31 cellular contexts compared by ENCODE assay signal in the genomic region with DNA sequence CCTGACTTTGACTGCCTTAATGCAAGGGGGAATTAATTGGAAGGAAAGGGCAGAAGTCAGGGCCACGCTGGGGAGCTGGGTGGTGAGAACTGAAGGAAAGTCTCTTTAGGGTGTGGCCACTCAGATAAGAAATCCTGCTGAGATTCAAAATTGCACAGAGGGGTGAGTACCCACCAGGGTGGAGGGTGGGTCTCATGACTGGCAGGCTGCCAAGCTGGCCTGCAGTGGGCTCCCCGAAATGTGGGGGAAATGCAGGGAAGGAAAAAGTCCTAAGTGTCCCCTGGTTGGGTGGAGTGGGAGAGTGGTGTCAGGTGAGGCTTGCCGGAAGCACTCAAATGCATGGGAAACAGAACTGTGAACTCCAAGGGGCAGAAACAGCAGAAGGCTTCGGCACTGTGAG. TPM values are rescaled to one million over a fixed set of nuclear protein-coding genes. Genes with fewer than 3 reads are reported as not detected.
"Had no signal": no experiment of that assay in that cellular context is flagged by ENCODE, and none has a peak within 500 bp of the region (broad histone marks: within the 10 kb centered on the region; RNA-seq: fewer than 3 reads in every experiment).

No MANE protein-coding gene starts in this region.

- H3K36me3 ChIP-seq: esophagus muscularis mucosa, gastroesophageal sphincter, heart left ventricle, lower lobe of right lung, neutrophil, prostate gland, right atrium auricular region, stomach, tibial artery had no signal

- H3K9me3 ChIP-seq: esophagus muscularis mucosa, gastroesophageal sphincter, heart left ventricle, lower lobe of right lung, neutrophil, prostate gland, right atrium auricular region, stomach, tibial artery had no signal

- H3K27ac ChIP-seq: coronary artery, esophagus muscularis mucosa, foreskin keratinocyte, gastroesophageal sphincter, heart left ventricle, hepatocyte, lower lobe of right lung, neutrophil, prostate gland, right atrium auricular region, stomach, tibial artery had no signal

- DNase-seq: dermis blood vessel endothelial cell; effector memory CD4-positive, alpha-beta T cell; foreskin keratinocyte; kidney glomerular epithelial cell; lower lobe of right lung; natural killer cell; stimulated activated CD4-positive, alpha-beta T cell treated with anti-CD3 and anti-CD28 coated beads, Interleukin-2, amount 100 ng/mL, for 24 hours; stimulated activated CD4-positive, alpha-beta T cell treated with anti-CD3 and anti-CD28 coated beads, Interleukin-4, amount 100 ng/mL, for 24 hours; stimulated activated naive CD4-positive, alpha-beta T cell treated with Interleukin-2 at 50 U/mL for 16 hours; stomach; tibial artery had no signal

- H3K27ac Mint-ChIP-seq: natural killer cell; stimulated activated effector memory CD8-positive, alpha-beta T cell treated with anti-CD3 and anti-CD28 coated beads, Interleukin-12 subunit alpha, Interleukin-12 subunit beta, amount 100 ng/mL, for 72 hours; type B pancreatic cell had no signal

- H3K4me2 ChIP-seq: hepatocyte had no signal

- H3K27me3 ChIP-seq: right atrium auricular region had no signal

- H2AFZ ChIP-seq: hepatocyte had no signal

- H3K4me1 ChIP-seq: esophagus muscularis mucosa, foreskin keratinocyte, gastroesophageal sphincter, lower lobe of right lung, prostate gland, stomach, tibial artery had no signal

- H3K9me3 Mint-ChIP-seq: natural killer cell; stimulated activated effector memory CD8-positive, alpha-beta T cell treated with anti-CD3 and anti-CD28 coated beads, Interleukin-12 subunit alpha, Interleukin-12 subunit beta, amount 100 ng/mL, for 72 hours; type B pancreatic cell had no signal

- ATAC-seq: foreskin keratinocyte; gastroesophageal sphincter; heart left ventricle; left ventricle myocardium superior; lower lobe of right lung; natural killer cell; sciatic nerve; stimulated activated effector memory CD8-positive, alpha-beta T cell treated with anti-CD3 and anti-CD28 coated beads, Interleukin-12 subunit alpha, Interleukin-12 subunit beta, amount 100 ng/mL, for 72 hours had no signal

- H3K4me3 Mint-ChIP-seq: natural killer cell; stimulated activated effector memory CD8-positive, alpha-beta T cell treated with anti-CD3 and anti-CD28 coated beads, Interleukin-12 subunit alpha, Interleukin-12 subunit beta, amount 100 ng/mL, for 72 hours; type B pancreatic cell had no signal

- FAIRE-seq: endothelial cell of umbilical vein, urothelium cell line had no signal

- H3K4me1 Mint-ChIP-seq: stimulated activated effector memory CD8-positive, alpha-beta T cell treated with anti-CD3 and anti-CD28 coated beads, Interleukin-12 subunit alpha, Interleukin-12 subunit beta, amount 100 ng/mL, for 72 hours had no signal

- H3K79me2 ChIP-seq: hepatocyte had no signal

- H3K4me3 ChIP-seq: coronary artery, esophagus muscularis mucosa, gastroesophageal sphincter, heart left ventricle, hepatocyte, lower lobe of right lung, prostate gland, right atrium auricular region, stomach, tibial artery had no signal

- H3K36me3 Mint-ChIP-seq: natural killer cell; stimulated activated effector memory CD8-positive, alpha-beta T cell treated with anti-CD3 and anti-CD28 coated beads, Interleukin-12 subunit alpha, Interleukin-12 subunit beta, amount 100 ng/mL, for 72 hours; type B pancreatic cell had no signal

RNA-seq across cellular contexts. Expression of gene EIF4E1B, which starts 40.9 kb away (rescaled TPM):
- total RNA-seq: dermis blood vessel endothelial cell, endothelial cell of umbilical vein, epithelial cell of proximal tubule, esophagus muscularis mucosa, fibroblast of lung, foreskin keratinocyte, gastroesophageal sphincter, heart left ventricle, hepatocyte, left ventricle myocardium superior, lower lobe of right lung, natural killer cell, omental fat pad, right atrium auricular region, sciatic nerve, stomach, subcutaneous adipose tissue, temporal lobe had no signal
- polyA plus RNA-seq: endothelial cell of umbilical vein, fibroblast of lung, foreskin keratinocyte, heart left ventricle, hepatocyte, stomach had no signal

RNA-seq across cellular contexts. Expression of gene SNCB, which starts 41.1 kb away (rescaled TPM):
- total RNA-seq: endothelial cell of umbilical vein, esophagus muscularis mucosa, gastroesophageal sphincter, hepatocyte, left ventricle myocardium superior, lower lobe of right lung, mononuclear cell, natural killer cell, omental fat pad, prostate gland, sciatic nerve, stomach, subcutaneous adipose tissue had no signal
- polyA plus RNA-seq: heart left ventricle, stomach had no signal
